ENCODE assay signal across 13 cellular contexts in genomic region chr18:9115984-9116383, GRCh38. TPM values are rescaled to one million over a fixed set of nuclear protein-coding genes. Genes with fewer than 3 reads are reported as not detected.
DNase-seq lines count a peak whose midpoint lies in the region; ATAC-seq and TF ChIP-seq lines count a peak whose summit lies in the region.
"Had no signal": no experiment of that assay in that cellular context is flagged by ENCODE, and none has a peak within 500 bp of the region (broad histone marks: within the 10 kb centered on the region; RNA-seq: fewer than 3 reads in every experiment).

No MANE protein-coding gene starts in this region.

- H3K27me3 ChIP-seq in RWPE2 (ENCODE audit: insufficient read depth, poor library complexity, severe bottlenecking), result no peaks in the 10 kb centered on the region
- H3K27me3 ChIP-seq in effector memory CD4-positive, alpha-beta T cell (replicated peaks; ENCODE audit: control insufficient read depth, insufficient read depth, low read length, poor library complexity, severe bottlenecking), result no peaks in the 10 kb centered on the region
- no peaks in the 10 kb centered on the region for H3K27me3 ChIP-seq in left lung

- H3K9me3 Mint-ChIP-seq in activated CD4-positive, alpha-beta T cell treated with anti-CD3 and anti-CD28 coated beads for 36 hours (ENCODE audit: low read depth), result no peaks in the 10 kb centered on the region
- H3K9me3 Mint-ChIP-seq in stimulated activated effector memory CD8-positive, alpha-beta T cell treated with anti-CD3 and anti-CD28 coated beads, Interleukin-12 subunit alpha, Interleukin-12 subunit beta, amount 100 ng/mL, for 72 hours, result no peaks in the 10 kb centered on the region

- H3K36me3 ChIP-seq in RWPE2 (ENCODE audit: low read depth), result peaks cover 54% of the 10 kb centered on the region
- no peaks in the 10 kb centered on the region for H3K36me3 ChIP-seq in effector memory CD4-positive, alpha-beta T cell (ENCODE audit: control insufficient read depth, insufficient read depth, low read length)
- peaks cover 0 to 18% of the 10 kb centered on the region in 2 donors for H3K36me3 ChIP-seq in left lung

- peak overlapping the region; percentile 73 for H3K4me3 Mint-ChIP-seq in activated CD4-positive, alpha-beta T cell treated with anti-CD3 and anti-CD28 coated beads for 36 hours
- H3K4me3 Mint-ChIP-seq in stimulated activated effector memory CD8-positive, alpha-beta T cell treated with anti-CD3 and anti-CD28 coated beads, Interleukin-12 subunit alpha, Interleukin-12 subunit beta, amount 100 ng/mL, for 72 hours, result peak overlapping the region; percentile 81

- intact Hi-C loops in activated CD4-positive, alpha-beta T cell treated with anti-CD3 and anti-CD28 coated beads for 36 hours (cut with DNase I, micrococcal nuclease), result no loop called here
- intact Hi-C loops in left lung (cut with DNase I), result no loop called here

- H3K27me3 Mint-ChIP-seq in activated CD4-positive, alpha-beta T cell treated with anti-CD3 and anti-CD28 coated beads for 36 hours, result no peaks in the 10 kb centered on the region

- H3K27ac ChIP-seq in RWPE2 (ENCODE audit: poor library complexity, severe bottlenecking) (peak overlapping the region; percentile 80), left lung (peak overlapping the region in 1 of 2 donors; percentile 80)
- H3K27ac ChIP-seq in effector memory CD4-positive, alpha-beta T cell (ENCODE audit: insufficient read depth, low read length, poor library complexity, severe bottlenecking), result peak overlapping the region; percentile 91
- H3K27ac ChIP-seq: HL-60 had no signal

- POLR2A ChIA-PET in activated CD4-positive, alpha-beta T cell treated with anti-CD3 and anti-CD28 coated beads for 36 hours (lab: Charles Lee), result interaction anchor here (1.1 to 3.3 kb wide), 4 partner anchors 10 to 42 kb away, joined by 4 to 45 read pairs (median 10); no protein-coding TSS in a partner anchor

- H3K4me1 Mint-ChIP-seq in activated CD4-positive, alpha-beta T cell treated with anti-CD3 and anti-CD28 coated beads for 36 hours, result peaks cover 83% of the 10 kb centered on the region
- peaks cover 72% of the 10 kb centered on the region for H3K4me1 Mint-ChIP-seq in stimulated activated effector memory CD8-positive, alpha-beta T cell treated with anti-CD3 and anti-CD28 coated beads, Interleukin-12 subunit alpha, Interleukin-12 subunit beta, amount 100 ng/mL, for 72 hours

- DNase-seq in activated CD4-positive, alpha-beta T cell treated with anti-CD3 and anti-CD28 coated beads for 36 hours, result no peak
- DNase-seq in activated CD4-positive, alpha-beta T cell treated with anti-CD3 and anti-CD28 coated beads for 4 hours, result no peak
- DNase-seq in RWPE2 (ENCODE audit: low spot score), result no peak
- DNase-seq in effector memory CD4-positive, alpha-beta T cell, result no peak
- no peak for DNase-seq in stimulated activated effector memory CD8-positive, alpha-beta T cell treated with anti-CD3 and anti-CD28 coated beads, Interleukin-12 subunit alpha, Interleukin-12 subunit beta, amount 100 ng/mL, for 72 hours (ENCODE audit: low spot score in 2 of 2)
- DNase-seq in NCI-H774 (lab: John Stamatoyannopoulos, UW), result no peak
- no peak for DNase-seq in left lung
- DNase-seq in HPDE6-E6E7 (ENCODE audit: extremely low spot score), result no peak
- DNase-seq: dermis blood vessel endothelial cell; NCI-H146; stimulated activated CD4-positive, alpha-beta T cell treated with anti-CD3 and anti-CD28 coated beads, Interleukin-1b, Interleukin-23, amount 100 ng/mL, for 48 hours had no signal

- H3K4me3 ChIP-seq in RWPE2 (ENCODE audit: severe bottlenecking) (no peak overlapping the region), left lung (no peak overlapping the region)
- no peak overlapping the region for H3K4me3 ChIP-seq in effector memory CD4-positive, alpha-beta T cell (ENCODE audit: insufficient read depth, low read depth, low read length, poor library complexity, severe bottlenecking)

- H3K27ac Mint-ChIP-seq in activated CD4-positive, alpha-beta T cell treated with anti-CD3 and anti-CD28 coated beads for 36 hours, result peak overlapping the region; percentile 99
- H3K27ac Mint-ChIP-seq in stimulated activated effector memory CD8-positive, alpha-beta T cell treated with anti-CD3 and anti-CD28 coated beads, Interleukin-12 subunit alpha, Interleukin-12 subunit beta, amount 100 ng/mL, for 72 hours, result peak overlapping the region; percentile 85

- H3K36me3 Mint-ChIP-seq in activated CD4-positive, alpha-beta T cell treated with anti-CD3 and anti-CD28 coated beads for 36 hours (ENCODE audit: low read depth), result peaks cover 69% of the 10 kb centered on the region
- peaks cover 100% of the 10 kb centered on the region for H3K36me3 Mint-ChIP-seq in stimulated activated effector memory CD8-positive, alpha-beta T cell treated with anti-CD3 and anti-CD28 coated beads, Interleukin-12 subunit alpha, Interleukin-12 subunit beta, amount 100 ng/mL, for 72 hours

- TF ChIP-seq CTCF in RWPE2 (IDR thresholded peaks at IDR 0.05; ENCODE audit: poor library complexity, severe bottlenecking) (no peak), left lung (IDR thresholded peaks at IDR 0.05) (no peak)

- ATAC-seq in activated CD4-positive, alpha-beta T cell treated with anti-CD3 and anti-CD28 coated beads for 36 hours, result no peak
- ATAC-seq in RWPE2 (ENCODE audit: low read depth) (no peak), left lung (no peak)
- no peak for ATAC-seq in stimulated activated effector memory CD8-positive, alpha-beta T cell treated with anti-CD3 and anti-CD28 coated beads, Interleukin-12 subunit alpha, Interleukin-12 subunit beta, amount 100 ng/mL, for 72 hours

- H3K4me1 ChIP-seq in RWPE2 (ENCODE audit: insufficient read depth, poor library complexity, severe bottlenecking) (peaks cover 51% of the 10 kb centered on the region), left lung (peaks cover 31 to 96% of the 10 kb centered on the region in 2 donors)
- peaks cover 52% of the 10 kb centered on the region for H3K4me1 ChIP-seq in effector memory CD4-positive, alpha-beta T cell (ENCODE audit: control insufficient read depth, insufficient read depth, low read length, poor library complexity, severe bottlenecking)

- CTCF ChIA-PET in activated CD4-positive, alpha-beta T cell treated with anti-CD3 and anti-CD28 coated beads for 36 hours (lab: Charles Lee), result interaction anchor here (0.9 to 3.6 kb wide), 4 partner anchors 13 to 44 kb away, joined by 4 to 17 read pairs (median 11); partner anchors contain the start of gene NDUFV2

- no peaks in the 10 kb centered on the region for H3K9me3 ChIP-seq in RWPE2 (ENCODE audit: severe bottlenecking)
- H3K9me3 ChIP-seq in effector memory CD4-positive, alpha-beta T cell (ENCODE audit: control insufficient read depth, low read length), result no peaks in the 10 kb centered on the region
- no peaks in the 10 kb centered on the region for H3K9me3 ChIP-seq in left lung
- H3K9me3 ChIP-seq: thoracic aorta had no signal

RNA-seq across cellular contexts. Expression of gene NDUFV2, which starts 13.5 kb away (rescaled TPM):
- total RNA-seq in activated CD4-positive, alpha-beta T cell treated with anti-CD3 and anti-CD28 coated beads for 36 hours, result 100 to 1,000 TPM; 331 to 372 TPM
- 100 to 1,000 TPM; 108 to 138 TPM for total RNA-seq in left lung

RNA-seq across cellular contexts. Expression of gene ANKRD12, which starts 20.6 kb away (rescaled TPM):
- 10 to 100 TPM; 57.5 to 96.0 TPM for total RNA-seq in activated CD4-positive, alpha-beta T cell treated with anti-CD3 and anti-CD28 coated beads for 36 hours
- 10 to 100 TPM; 47.6 to 64.3 TPM for total RNA-seq in left lung
